ENCODE assay signal across 27 cellular contexts in the genomic region with DNA sequence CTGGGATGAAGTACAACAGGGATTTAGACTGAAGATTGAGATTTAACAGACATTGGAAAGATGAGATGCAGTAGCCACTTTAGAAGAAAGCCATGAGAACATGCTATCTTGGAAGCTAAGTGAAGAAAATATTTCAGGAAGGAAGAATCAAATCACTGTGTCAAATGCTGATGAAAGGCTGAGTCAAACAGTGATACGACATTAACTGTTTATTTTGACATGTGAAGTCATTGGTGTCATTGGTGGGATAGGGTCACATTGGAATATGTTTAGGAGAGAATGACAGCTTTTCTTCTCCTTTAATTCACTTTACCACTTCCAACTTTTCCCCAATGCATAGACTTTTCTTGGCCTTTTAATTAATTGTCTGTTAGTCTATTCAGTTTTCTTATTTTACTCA.
DNase-seq lines count a peak whose midpoint lies in the region; FAIRE-seq and TF ChIP-seq lines count a peak whose summit lies in the region.
"Had no signal": no experiment of that assay in that cellular context is flagged by ENCODE, and none has a peak within 500 bp of the region (broad histone marks: within the 10 kb centered on the region; RNA-seq: fewer than 3 reads in every experiment).

No MANE protein-coding gene starts in this region.

- no peaks in the 10 kb centered on the region for H3F3A ChIP-seq in neural cell (ENCODE audit: insufficient read depth, low read length, poor library complexity, severe bottlenecking)

- no peaks in the 10 kb centered on the region for H3K79me2 ChIP-seq in neural cell (replicated peaks; ENCODE audit: insufficient read depth, low read length)

- no peaks in the 10 kb centered on the region for H3K9me3 ChIP-seq in neural cell (ENCODE audit: low read length)
- H3K9me3 ChIP-seq: BE2C had no signal

- peak; percentile 94 for TF ChIP-seq EP300 in neural cell (conservative IDR thresholded peaks at IDR 0.05; ENCODE audit: poor library complexity, severe bottlenecking)

- intact Hi-C loops in dendritic cell treated with granulocyte-macrophage colony-stimulating factor and Interleukin-4, amounts not matched to agents 40 ng/mL and 50 ng/mL, for 4 days (cut with micrococcal nuclease): no loop called here
- intact Hi-C loops in dorsolateral prefrontal cortex (cut with DNase I): no loop called here

- H3K9me2 ChIP-seq in neural cell (ENCODE audit: insufficient read depth, low read length): no peaks in the 10 kb centered on the region

- no peak overlapping the region for H3K4me3 ChIP-seq in neural cell (ENCODE audit: low read length)
- H3K4me3 ChIP-seq in dorsolateral prefrontal cortex: no peak overlapping the region
- H3K4me3 ChIP-seq: BLaER1 had no signal

- H3K27me3 ChIP-seq in neural cell (ENCODE audit: insufficient read depth, low read depth, low read length) (peaks cover 5% of the 10 kb centered on the region), dorsolateral prefrontal cortex (no peaks in the 10 kb centered on the region)
- H3K27me3 ChIP-seq: BE2C, BLaER1 had no signal

- TF ChIP-seq CTCF in neural cell (IDR thresholded peaks at IDR 0.05; ENCODE audit: poor library complexity, severe bottlenecking): no peak
- TF ChIP-seq CTCF in dorsolateral prefrontal cortex (IDR thresholded peaks at IDR 0.05 in 54 of 56, conservative IDR thresholded peaks at IDR 0.05 in 2 of 56; ENCODE audit: low read depth in 1 of 56, partially characterized antibody in 56 of 56): no peak

- no peak for TF ChIP-seq POLR2A in GM12892 (IDR thresholded peaks at IDR 0.05; ENCODE audit: low read depth, low read length)

- DNase-seq in NCI-H460 (ENCODE audit: extremely low read depth, low read depth) (peak; percentile 4), dorsolateral prefrontal cortex (no peak), glomerular visceral epithelial cell (ENCODE audit: extremely low spot score) (no peak), GM12892 (ENCODE audit: insufficient read length) (no peak)
- DNase-seq: 8988T; ACHN; BE2C; C1 segment of cervical spinal cord; CD4-positive, alpha-beta memory T cell; CD4-positive, CD25-positive, alpha-beta regulatory T cell; CD8-positive, alpha-beta memory T cell; COR-L47; DMS 273 treated with DMSO at 0.1 percent for 48 hours; DMS153; DMS53; DMS79; DND-41; EL; GF-D8 had no signal

- H3K27ac ChIP-seq in neural cell (ENCODE audit: low read length): no peak overlapping the region
- no peak overlapping the region for H3K27ac ChIP-seq in dorsolateral prefrontal cortex
- H3K27ac ChIP-seq: BLaER1 had no signal

- H2AFZ ChIP-seq in neural cell (ENCODE audit: low read depth, low read length): no peak overlapping the region

- H3K4me1 Mint-ChIP-seq in dendritic cell treated with granulocyte-macrophage colony-stimulating factor and Interleukin-4, amounts not matched to agents 40 ng/mL and 50 ng/mL, for 4 days (ENCODE audit: low read depth): peaks cover 19% of the 10 kb centered on the region
- H3K4me1 Mint-ChIP-seq: CD4-positive, alpha-beta memory T cell; CD4-positive, CD25-positive, alpha-beta regulatory T cell; CD8-positive, alpha-beta memory T cell had no signal

- no peaks in the 10 kb centered on the region for H4K20me1 ChIP-seq in neural cell (ENCODE audit: insufficient read depth)
- H4K20me1 ChIP-seq: BLaER1 had no signal

- no peaks in the 10 kb centered on the region for H3K36me3 ChIP-seq in neural cell (ENCODE audit: insufficient read depth, low read length)
- H3K36me3 ChIP-seq: BE2C, BLaER1 had no signal

- peaks cover 1% of the 10 kb centered on the region for H3K27me3 Mint-ChIP-seq in dendritic cell treated with granulocyte-macrophage colony-stimulating factor and Interleukin-4, amounts not matched to agents 40 ng/mL and 50 ng/mL, for 4 days
- H3K27me3 Mint-ChIP-seq: CD4-positive, alpha-beta memory T cell; CD4-positive, CD25-positive, alpha-beta regulatory T cell had no signal

- H3K4me3 Mint-ChIP-seq in dendritic cell treated with granulocyte-macrophage colony-stimulating factor and Interleukin-4, amounts not matched to agents 40 ng/mL and 50 ng/mL, for 4 days: no peak overlapping the region
- H3K4me3 Mint-ChIP-seq: CD14-positive monocyte; CD4-positive, alpha-beta memory T cell; CD4-positive, CD25-positive, alpha-beta regulatory T cell; CD8-positive, alpha-beta memory T cell had no signal

- H3K4me2 ChIP-seq in neural cell (ENCODE audit: low read length): no peak overlapping the region
- H3K4me2 ChIP-seq: BLaER1 had no signal

- peaks cover 6% of the 10 kb centered on the region for H3K36me3 Mint-ChIP-seq in dendritic cell treated with granulocyte-macrophage colony-stimulating factor and Interleukin-4, amounts not matched to agents 40 ng/mL and 50 ng/mL, for 4 days (ENCODE audit: low read depth)
- H3K36me3 Mint-ChIP-seq: CD14-positive monocyte; CD4-positive, alpha-beta memory T cell; CD4-positive, CD25-positive, alpha-beta regulatory T cell; CD8-positive, alpha-beta memory T cell had no signal

- H3K9me3 Mint-ChIP-seq in dendritic cell treated with granulocyte-macrophage colony-stimulating factor and Interleukin-4, amounts not matched to agents 40 ng/mL and 50 ng/mL, for 4 days: peaks cover 8% of the 10 kb centered on the region

- peak overlapping the region; percentile 46 for H3K27ac Mint-ChIP-seq in dendritic cell treated with granulocyte-macrophage colony-stimulating factor and Interleukin-4, amounts not matched to agents 40 ng/mL and 50 ng/mL, for 4 days
- H3K27ac Mint-ChIP-seq: CD14-positive monocyte; CD4-positive, alpha-beta memory T cell; CD4-positive, CD25-positive, alpha-beta regulatory T cell; CD8-positive, alpha-beta memory T cell had no signal

- no peak for FAIRE-seq in GM12892 (lab: Jason Lieb, UNC)
- FAIRE-seq: A204.1, G401.6, GM12891, GM18507 had no signal

- H3K9ac ChIP-seq in neural cell (ENCODE audit: low read length): no peak overlapping the region
- H3K9ac ChIP-seq: BLaER1 had no signal

- no peak for TF ChIP-seq RAD21 in neural cell (conservative IDR thresholded peaks at IDR 0.05)

TF ChIP-seq in neural cell, 6 proteins besides CTCF, POLR2A, EP300 and RAD21:
- no peak for TF ChIP-seq MXI1 (conservative IDR thresholded peaks at IDR 0.05; ENCODE audit: poor library complexity, severe bottlenecking)
- no peak for TF ChIP-seq SMC3 (conservative IDR thresholded peaks at IDR 0.05; ENCODE audit: poor library complexity)
- TF ChIP-seq, protein P1, sequence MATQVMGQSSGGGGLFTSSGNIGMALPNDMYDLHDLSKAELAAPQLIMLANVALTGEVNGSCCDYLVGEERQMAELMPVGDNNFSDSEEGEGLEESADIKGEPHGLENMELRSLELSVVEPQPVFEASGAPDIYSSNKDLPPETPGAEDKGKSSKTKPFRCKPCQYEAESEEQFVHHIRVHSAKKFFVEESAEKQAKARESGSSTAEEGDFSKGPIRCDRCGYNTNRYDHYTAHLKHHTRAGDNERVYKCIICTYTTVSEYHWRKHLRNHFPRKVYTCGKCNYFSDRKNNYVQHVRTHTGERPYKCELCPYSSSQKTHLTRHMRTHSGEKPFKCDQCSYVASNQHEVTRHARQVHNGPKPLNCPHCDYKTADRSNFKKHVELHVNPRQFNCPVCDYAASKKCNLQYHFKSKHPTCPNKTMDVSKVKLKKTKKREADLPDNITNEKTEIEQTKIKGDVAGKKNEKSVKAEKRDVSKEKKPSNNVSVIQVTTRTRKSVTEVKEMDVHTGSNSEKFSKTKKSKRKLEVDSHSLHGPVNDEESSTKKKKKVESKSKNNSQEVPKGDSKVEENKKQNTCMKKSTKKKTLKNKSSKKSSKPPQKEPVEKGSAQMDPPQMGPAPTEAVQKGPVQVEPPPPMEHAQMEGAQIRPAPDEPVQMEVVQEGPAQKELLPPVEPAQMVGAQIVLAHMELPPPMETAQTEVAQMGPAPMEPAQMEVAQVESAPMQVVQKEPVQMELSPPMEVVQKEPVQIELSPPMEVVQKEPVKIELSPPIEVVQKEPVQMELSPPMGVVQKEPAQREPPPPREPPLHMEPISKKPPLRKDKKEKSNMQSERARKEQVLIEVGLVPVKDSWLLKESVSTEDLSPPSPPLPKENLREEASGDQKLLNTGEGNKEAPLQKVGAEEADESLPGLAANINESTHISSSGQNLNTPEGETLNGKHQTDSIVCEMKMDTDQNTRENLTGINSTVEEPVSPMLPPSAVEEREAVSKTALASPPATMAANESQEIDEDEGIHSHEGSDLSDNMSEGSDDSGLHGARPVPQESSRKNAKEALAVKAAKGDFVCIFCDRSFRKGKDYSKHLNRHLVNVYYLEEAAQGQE (IDR thresholded peaks at IDR 0.05; ENCODE audit: borderline replicate concordance): peak; percentile 41
- TF ChIP-seq EZH2 (IDR thresholded peaks at IDR 0.05; ENCODE audit: borderline replicate concordance, insufficient read depth, low read length, poor library complexity, severe bottlenecking): no peak
- no peak for TF ChIP-seq TAF1 (IDR thresholded peaks at IDR 0.05; ENCODE audit: low read depth)
- TF ChIP-seq POLR2AphosphoS5 (IDR thresholded peaks at IDR 0.05): peak; percentile 94
